In genomic region chr16:54090602-54091001, GRCh38 we compare ENCODE assay signal across 27 cellular contexts.
"Had no signal": no experiment of that assay in that cellular context is flagged by ENCODE, and none has a peak within 500 bp of the region (broad histone marks: within the 10 kb centered on the region; RNA-seq: fewer than 3 reads in every experiment).

No MANE protein-coding gene starts in this region.

- H3K4me3 ChIP-seq: stomach, suprapubic skin, testis, thoracic aorta, thyroid gland, tibial artery, tibial nerve, transverse colon, upper lobe of left lung, upper lobe of right lung, uterus, vagina had no signal

- DNase-seq: stimulated activated CD4-positive, alpha-beta T cell treated with anti-CD3 and anti-CD28 coated beads, Interleukin-2, amount 100 ng/mL, for 48 hours; stimulated activated CD4-positive, alpha-beta T cell treated with anti-CD3 and anti-CD28 coated beads, Interleukin-4, amount 100 ng/mL, for 1 hour; stimulated activated CD4-positive, alpha-beta T cell treated with anti-CD3 and anti-CD28 coated beads, Interleukin-4, amount 100 ng/mL, for 24 hours; stimulated activated CD4-positive, alpha-beta T cell treated with anti-CD3 and anti-CD28 coated beads, Interleukin-4, amount 100 ng/mL, for 4 hours; stimulated activated CD8-positive, alpha-beta memory T cell treated with anti-CD3 and anti-CD28 coated beads, Interleukin-4, amount 100 ng/mL, for 48 hours; stimulated activated naive B cell treated with anti-CD40 and anti-IgM and Interleukin-4, amounts not matched to agents 10 μg/mL and 1 μg/mL and 100 μg/mL, for 72 hours; stimulated activated naive CD4-positive, alpha-beta T cell; stimulated activated naive CD4-positive, alpha-beta T cell treated with Interleukin-2 at 50 U/mL for 16 hours; stimulated activated naive CD8-positive, alpha-beta T cell treated with anti-CD3 and anti-CD28 coated beads, Interleukin-15, amount 100 ng/mL, for 72 hours; stimulated activated naive CD8-positive, alpha-beta T cell treated with anti-CD3 and anti-CD28 coated beads, Interleukin-15, Interleukin-2, amounts not matched to agents 100 U/mL and 50 U/mL, for 24 hours; stomach; substantia nigra; testis; thyroid gland; tibial artery; transverse colon; trophoblast cell; upper lobe of left lung; upper lobe of right lung; uterus had no signal

- ATAC-seq: stimulated activated effector memory CD8-positive, alpha-beta T cell treated with anti-CD3 and anti-CD28 coated beads, Interleukin-12 subunit alpha, Interleukin-12 subunit beta, amount 100 ng/mL, for 72 hours; stimulated activated memory B cell treated with anti-CD40 and anti-IgM and Interleukin-4, amounts not matched to agents 10 μg/mL and 1 μg/mL and 100 μg/mL, for 72 hours; stimulated activated naive B cell treated with anti-CD40 and anti-IgM and Interleukin-4, amounts not matched to agents 10 μg/mL and 1 μg/mL and 100 μg/mL, for 72 hours; stimulated activated naive CD8-positive, alpha-beta T cell treated with anti-CD3 and anti-CD28 coated beads, Interleukin-15, amount 100 ng/mL, for 72 hours; stimulated activated naive CD8-positive, alpha-beta T cell treated with anti-CD3 and anti-CD28 coated beads, Interleukin-15, Interleukin-2, amounts not matched to agents 100 U/mL and 50 U/mL, for 24 hours; upper lobe of right lung had no signal

- H3K27ac ChIP-seq: stomach, suprapubic skin, testis, thoracic aorta, thyroid gland, tibial artery, tibial nerve, transverse colon, upper lobe of left lung, upper lobe of right lung, uterus, vagina had no signal

- H3K27me3 ChIP-seq: stomach, suprapubic skin, testis, thyroid gland, tibial artery, tibial nerve, transverse colon, upper lobe of left lung, upper lobe of right lung, uterus, vagina had no signal

- H3K4me1 ChIP-seq: stomach, suprapubic skin, testis, thyroid gland, tibial artery, tibial nerve, transverse colon, upper lobe of left lung, upper lobe of right lung, uterus, vagina had no signal

- FAIRE-seq: urothelium cell line had no signal

- H3K36me3 ChIP-seq: suprapubic skin, thoracic aorta, thyroid gland, transverse colon, upper lobe of left lung, upper lobe of right lung, uterus, vagina had no signal

- H3K9me3 ChIP-seq: stomach, suprapubic skin, testis, thoracic aorta, thyroid gland, transverse colon, upper lobe of left lung, upper lobe of right lung, uterus, vagina had no signal
